ENCODE assay signal across 1 cellular context in genomic region chr11:46238078-46238966, GRCh38.
TF ChIP-seq lines count a peak whose summit lies in the region.

No MANE protein-coding gene starts in this region.

TF ChIP-seq in K562, 482 proteins besides CTCF, POLR2A, EP300 and RAD21 (continued from another document and continues in another):
- no peak; the same call in 1 of the 2 replicates for TF ChIP-seq CUX1 (CRISPR knock-in tag; IDR thresholded peaks at IDR 0.05)
- TF ChIP-seq NCOR1 (IDR thresholded peaks at IDR 0.05), result no peak; the same call in 1 of the 2 replicates
- 0 out of 2 replicates have a peak, but pooled peaks have one; percentile 22 for TF ChIP-seq NBN (IDR thresholded peaks at IDR 0.05; ENCODE audit: low read depth)
- TF ChIP-seq ZNF212 (CRISPR knock-in tag; IDR thresholded peaks at IDR 0.05), result no peak
- TF ChIP-seq ZNF583 (CRISPR knock-in tag; IDR thresholded peaks at IDR 0.05), result peak; percentile 65; the same call in 1 of the 2 replicates
- no peak; the same call in 1 of the 2 replicates for TF ChIP-seq PML (IDR thresholded peaks at IDR 0.05; ENCODE audit: low read length)
- no peak for TF ChIP-seq ZNF740 (CRISPR knock-in tag; IDR thresholded peaks at IDR 0.05)
- TF ChIP-seq ZNF740 (tag; IDR thresholded peaks at IDR 0.05), result no peak
- TF ChIP-seq ZNF785 (CRISPR knock-in tag; IDR thresholded peaks at IDR 0.05), result no peak
- TF ChIP-seq ZNF717 (CRISPR knock-in tag; IDR thresholded peaks at IDR 0.05), result no peak
- peak; percentile 81; the same call in 1 of the 2 replicates for TF ChIP-seq HMGXB4 (CRISPR knock-in tag; IDR thresholded peaks at IDR 0.05)
- TF ChIP-seq NR2F6 (CRISPR knock-in tag; IDR thresholded peaks at IDR 0.05), result no peak
- TF ChIP-seq GATAD2B (IDR thresholded peaks at IDR 0.05; ENCODE audit: borderline replicate concordance), result peak; percentile 81; the same call in 1 of the 2 replicates
- TF ChIP-seq RCOR1 (IDR thresholded peaks at IDR 0.05; ENCODE audit: borderline replicate concordance in 1 of 2, low read depth in 2 of 2, low read length in 2 of 2), result peak in 1 of 2 experiments; percentile 4; a peak in 1 of 4 replicates
- no peak for TF ChIP-seq MEF2A (IDR thresholded peaks at IDR 0.05; ENCODE audit: control insufficient read depth, low read depth, low read length)
- TF ChIP-seq ZBTB33 (CRISPR knock-in tag; IDR thresholded peaks at IDR 0.05), result no peak
- TF ChIP-seq TOE1 (IDR thresholded peaks at IDR 0.05; ENCODE audit: borderline replicate concordance), result no peak
- no peak for TF ChIP-seq TOE1 (CRISPR knock-in tag; IDR thresholded peaks at IDR 0.05; ENCODE audit: borderline replicate concordance, low read depth)
- no peak for TF ChIP-seq PTRF (tag; IDR thresholded peaks at IDR 0.05)
- no peak for TF ChIP-seq NKRF (IDR thresholded peaks at IDR 0.05; ENCODE audit: borderline replicate concordance)
- TF ChIP-seq NFXL1 (CRISPR knock-in tag; IDR thresholded peaks at IDR 0.05), result no peak
- peak; percentile 79; the same call in 1 of the 2 replicates for TF ChIP-seq ATF7 (IDR thresholded peaks at IDR 0.05)
- no peak for TF ChIP-seq CBX8 (IDR thresholded peaks at IDR 0.05; ENCODE audit: borderline replicate concordance, extremely low read depth, low read depth, low read length, poor library complexity, severe bottlenecking)
- no peak for TF ChIP-seq CEBPB (tag; IDR thresholded peaks at IDR 0.05)
- TF ChIP-seq HOXB6 (CRISPR knock-in tag; IDR thresholded peaks at IDR 0.05; ENCODE audit: borderline replicate concordance), result no peak
- TF ChIP-seq GMEB1 (CRISPR knock-in tag; IDR thresholded peaks at IDR 0.05), result peak; percentile 64
- peak; percentile 41 for TF ChIP-seq SAP30 (IDR thresholded peaks at IDR 0.05; ENCODE audit: borderline replicate concordance, insufficient read depth, low read depth, low read length, poor library complexity, severe bottlenecking)
- TF ChIP-seq ZNF780A (CRISPR knock-in tag; IDR thresholded peaks at IDR 0.05), result no peak
- TF ChIP-seq ELK3 (CRISPR knock-in tag; IDR thresholded peaks at IDR 0.05), result no peak
- TF ChIP-seq AFF1 (IDR thresholded peaks at IDR 0.05; ENCODE audit: low read depth in 1 of 2, partially characterized antibody in 2 of 2), result no peak
- TF ChIP-seq MIER1 (IDR thresholded peaks at IDR 0.05; ENCODE audit: low read depth), result no peak
- peak; percentile 93 for TF ChIP-seq CXXC5 (CRISPR knock-in tag; IDR thresholded peaks at IDR 0.05)
- peak; percentile 77 for TF ChIP-seq CREB1 (IDR thresholded peaks at IDR 0.05)
- peak; percentile 89 for TF ChIP-seq CREB1 (CRISPR knock-in tag; IDR thresholded peaks at IDR 0.05)
- TF ChIP-seq COPS2 (conservative IDR thresholded peaks at IDR 0.05), result no peak
- no peak for TF ChIP-seq ARNT (IDR thresholded peaks at IDR 0.05)
- TF ChIP-seq ERF (CRISPR knock-in tag; IDR thresholded peaks at IDR 0.05), result 0 out of 2 replicates have a peak, but pooled peaks have one; percentile 70
